22 cellular contexts compared by ENCODE assay signal in the genomic region with DNA sequence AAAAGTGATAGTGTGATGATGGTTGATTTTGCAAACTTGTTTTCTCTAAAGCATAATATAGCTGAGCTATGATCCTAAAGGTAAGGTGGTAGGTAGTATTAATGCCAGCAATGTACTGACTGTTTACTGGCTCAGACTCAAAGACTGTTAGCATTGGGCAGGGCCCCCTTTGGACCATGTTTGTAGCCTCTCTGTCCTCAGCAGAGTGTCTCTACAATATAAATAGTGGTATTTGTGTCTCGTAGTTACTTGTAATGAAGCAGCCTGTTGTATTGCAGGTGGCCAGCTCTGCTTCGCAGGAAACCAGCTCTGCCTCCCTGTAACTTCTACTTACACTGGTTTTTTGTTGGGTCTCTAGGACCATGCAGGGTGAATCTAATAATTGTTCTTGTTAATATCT.
A peak's percentile ranks its signal among the peaks of the same experiment; 100 is the strongest.
DNase-seq lines count a peak whose midpoint lies in the region; ATAC-seq and TF ChIP-seq lines count a peak whose summit lies in the region.
"Had no signal": no experiment of that assay in that cellular context is flagged by ENCODE, and none has a peak within 500 bp of the region (broad histone marks: within the 10 kb centered on the region; RNA-seq: fewer than 3 reads in every experiment).

No MANE protein-coding gene starts in this region.

- H3K4me2 ChIP-seq in mammary epithelial cell (ENCODE audit: insufficient read depth, low read depth, low read length): no peak overlapping the region
- H3K4me2 ChIP-seq: PC-9 had no signal

- CTCF ChIA-PET in activated CD8-positive, alpha-beta T cell treated with anti-CD3 and anti-CD28 coated beads, Interleukin-2, amount 10 ng/mL, durations not matched to agents 7 days and 5 days (lab: Charles Lee): no interaction called here
- CTCF ChIA-PET in activated CD8-positive, alpha-beta T cell treated with anti-CD3 and anti-CD28 coated beads for 36 hours (lab: Charles Lee): no interaction called here
- CTCF ChIA-PET in mammary epithelial cell (lab: Charles Lee; ENCODE audit: low non-redundant PET): no interaction called here

- H3K36me3 ChIP-seq in gastrocnemius medialis (no peaks in the 10 kb centered on the region), mammary epithelial cell (ENCODE audit: insufficient read depth, low read length) (no peaks in the 10 kb centered on the region)

- no peak for TF ChIP-seq POLR2A in gastrocnemius medialis (IDR thresholded peaks at IDR 0.05)

- peak; percentile 16 for DNase-seq in activated CD8-positive, alpha-beta T cell treated with anti-CD3 and anti-CD28 coated beads, Interleukin-2, amount 10 ng/mL, durations not matched to agents 7 days and 5 days
- no peak for DNase-seq in activated CD8-positive, alpha-beta T cell treated with anti-CD3 and anti-CD28 coated beads for 36 hours
- no peak for DNase-seq in T-helper 17 cell
- DNase-seq in nephron progenitor cell: no peak
- no peak for DNase-seq in gastrocnemius medialis
- DNase-seq in pons (ENCODE audit: low spot score): no peak
- DNase-seq in mammary epithelial cell: no peak
- DNase-seq: 8988T, DMS153, DND-41, NCI-H1092, NCI-H1417 treated with DMSO at 0.1 percent for 48 hours, NCI-H1694 treated with DMSO at 0.1 percent for 48 hours, NCI-H2081, NCI-H2227 treated with DMSO at 0.1 percent for 48 hours, NCI-H526 treated with DMSO at 0.1 percent for 48 hours, PC-9, SHP77 had no signal

- H3K27me3 ChIP-seq in gastrocnemius medialis (no peaks in the 10 kb centered on the region), mammary epithelial cell (ENCODE audit: insufficient read depth, low read length) (no peaks in the 10 kb centered on the region)

- peaks cover 56 to 64% of the 10 kb centered on the region in 2 donors for H3K4me1 ChIP-seq in gastrocnemius medialis
- no peaks in the 10 kb centered on the region for H3K4me1 ChIP-seq in mammary epithelial cell (ENCODE audit: insufficient read depth, low read length)

- TF ChIP-seq CTCF in activated CD8-positive, alpha-beta T cell treated with anti-CD3 and anti-CD28 coated beads for 36 hours (IDR thresholded peaks at IDR 0.05): no peak
- TF ChIP-seq CTCF in nephron progenitor cell (IDR thresholded peaks at IDR 0.05) (no peak), gastrocnemius medialis (IDR thresholded peaks at IDR 0.05 in 4 of 5, conservative IDR thresholded peaks at IDR 0.05 in 1 of 5) (no peak), mammary epithelial cell (conservative IDR thresholded peaks at IDR 0.05 in 1 of 2, IDR thresholded peaks at IDR 0.05 in 1 of 2; ENCODE audit: extremely low read depth in 1 of 2, insufficient read depth in 1 of 2, low read depth in 1 of 2, low read length in 2 of 2) (no peak)

- H2AFZ ChIP-seq in mammary epithelial cell (ENCODE audit: low read depth, low read length): no peak overlapping the region
- H2AFZ ChIP-seq: PC-9 had no signal

- peaks cover 32% of the 10 kb centered on the region for H3K27me3 Mint-ChIP-seq in activated CD8-positive, alpha-beta T cell treated with anti-CD3 and anti-CD28 coated beads, Interleukin-2, amount 10 ng/mL, durations not matched to agents 7 days and 5 days (ENCODE audit: low read depth)
- H3K27me3 Mint-ChIP-seq in activated CD8-positive, alpha-beta T cell treated with anti-CD3 and anti-CD28 coated beads for 36 hours: peaks cover 1% of the 10 kb centered on the region
- H3K27me3 Mint-ChIP-seq in T-helper 17 cell (no peaks in the 10 kb centered on the region), nephron progenitor cell (ENCODE audit: low read depth, poor library complexity) (no peaks in the 10 kb centered on the region)

- peaks cover 91% of the 10 kb centered on the region for H3K79me2 ChIP-seq in mammary epithelial cell (ENCODE audit: insufficient read depth, low read length)

- no peak for ATAC-seq in activated CD8-positive, alpha-beta T cell treated with anti-CD3 and anti-CD28 coated beads, Interleukin-2, amount 10 ng/mL, durations not matched to agents 7 days and 5 days
- ATAC-seq in activated CD8-positive, alpha-beta T cell treated with anti-CD3 and anti-CD28 coated beads for 36 hours: no peak
- ATAC-seq in T-helper 17 cell (no peak), gastrocnemius medialis (no peak)
- ATAC-seq: HCT116 had no signal

- POLR2A ChIA-PET in activated CD8-positive, alpha-beta T cell treated with anti-CD3 and anti-CD28 coated beads, Interleukin-2, amount 10 ng/mL, durations not matched to agents 7 days and 5 days (lab: Charles Lee): interaction anchor here (1.2 kb wide), 1 partner anchor 72 kb away, joined by 3 read pairs; no protein-coding TSS in a partner anchor
- POLR2A ChIA-PET in activated CD8-positive, alpha-beta T cell treated with anti-CD3 and anti-CD28 coated beads for 36 hours (lab: Charles Lee): no interaction called here

- H3K4me3 ChIP-seq in gastrocnemius medialis (no peak overlapping the region), mammary epithelial cell (replicated peaks in 1 of 3; ENCODE audit: insufficient read depth in 1 of 3, low read depth in 2 of 3, low read length in 3 of 3) (no peak overlapping the region)
- H3K4me3 ChIP-seq: PC-9 had no signal

- H3K4me1 Mint-ChIP-seq in activated CD8-positive, alpha-beta T cell treated with anti-CD3 and anti-CD28 coated beads, Interleukin-2, amount 10 ng/mL, durations not matched to agents 7 days and 5 days (ENCODE audit: low read depth): peaks cover 33% of the 10 kb centered on the region
- peaks cover 26% of the 10 kb centered on the region for H3K4me1 Mint-ChIP-seq in activated CD8-positive, alpha-beta T cell treated with anti-CD3 and anti-CD28 coated beads for 36 hours (ENCODE audit: low read depth)
- peaks cover 34% of the 10 kb centered on the region for H3K4me1 Mint-ChIP-seq in T-helper 17 cell
- H3K4me1 Mint-ChIP-seq in nephron progenitor cell: peaks cover 52% of the 10 kb centered on the region

- no peaks in the 10 kb centered on the region for H4K20me1 ChIP-seq in mammary epithelial cell (ENCODE audit: insufficient read depth, low read length)

- WGBS in mammary epithelial cell (ENCODE audit: low coverage, missing lambda C conversion rate): 96% methylated on average over 2 of the region's 2 CpGs

- no peaks in the 10 kb centered on the region for H3K9me3 ChIP-seq in T-helper 17 cell (ENCODE audit: control insufficient read depth, low read length, poor library complexity, severe bottlenecking)
- no peaks in the 10 kb centered on the region for H3K9me3 ChIP-seq in gastrocnemius medialis
- no peaks in the 10 kb centered on the region for H3K9me3 ChIP-seq in mammary epithelial cell (replicated peaks; ENCODE audit: insufficient read depth, low read length)

- H3K9ac ChIP-seq in mammary epithelial cell (ENCODE audit: insufficient read depth, low read length): no peak overlapping the region
- H3K9ac ChIP-seq: KMS-11 had no signal

- H3K9me3 Mint-ChIP-seq in activated CD8-positive, alpha-beta T cell treated with anti-CD3 and anti-CD28 coated beads, Interleukin-2, amount 10 ng/mL, durations not matched to agents 7 days and 5 days (ENCODE audit: insufficient read depth): no peaks in the 10 kb centered on the region
- H3K9me3 Mint-ChIP-seq in activated CD8-positive, alpha-beta T cell treated with anti-CD3 and anti-CD28 coated beads for 36 hours: no peaks in the 10 kb centered on the region
- H3K9me3 Mint-ChIP-seq in nephron progenitor cell: no peaks in the 10 kb centered on the region
- H3K9me3 Mint-ChIP-seq: IgD-negative memory B cell had no signal

- BruUV-seq in mammary epithelial cell (replicated peaks; lab: Mats Ljungman, UMichigan): no TSS peak

- intact Hi-C loops in activated CD8-positive, alpha-beta T cell treated with anti-CD3 and anti-CD28 coated beads for 36 hours (cut with micrococcal nuclease): loop anchor here (5.0 kb wide), 1 partner anchor 45 kb away; no protein-coding TSS in a partner anchor
- intact Hi-C loops in gastrocnemius medialis (cut with DNase I; ENCODE audit: low total_unique reads) (no loop called here), mammary epithelial cell (cut with micrococcal nuclease) (no loop called here)

- no peak overlapping the region for H3K4me3 Mint-ChIP-seq in activated CD8-positive, alpha-beta T cell treated with anti-CD3 and anti-CD28 coated beads, Interleukin-2, amount 10 ng/mL, durations not matched to agents 7 days and 5 days
- no peak overlapping the region for H3K4me3 Mint-ChIP-seq in activated CD8-positive, alpha-beta T cell treated with anti-CD3 and anti-CD28 coated beads for 36 hours
- no peak overlapping the region for H3K4me3 Mint-ChIP-seq in T-helper 17 cell
- no peak overlapping the region for H3K4me3 Mint-ChIP-seq in nephron progenitor cell
- H3K4me3 Mint-ChIP-seq: IgD-negative memory B cell had no signal

- no peak overlapping the region for H3K27ac Mint-ChIP-seq in activated CD8-positive, alpha-beta T cell treated with anti-CD3 and anti-CD28 coated beads, Interleukin-2, amount 10 ng/mL, durations not matched to agents 7 days and 5 days
- no peak overlapping the region for H3K27ac Mint-ChIP-seq in activated CD8-positive, alpha-beta T cell treated with anti-CD3 and anti-CD28 coated beads for 36 hours
- H3K27ac Mint-ChIP-seq in T-helper 17 cell (peak overlapping the region; percentile 98), nephron progenitor cell (peak overlapping the region; percentile 8)
- H3K27ac Mint-ChIP-seq: IgD-negative memory B cell had no signal

- dilution Hi-C loops in mammary epithelial cell (cut with HindIII; ENCODE audit: low sequenced_read_pairs): no loop called here

- in situ Hi-C loops in gastrocnemius medialis (cut with MboI; ENCODE audit: low sequenced_read_pairs in 4 of 4): no loop called here
- in situ Hi-C loops in mammary epithelial cell (cut with MboI; ENCODE audit: low sequenced_read_pairs in 2 of 2): no loop called here

- peak overlapping the region; percentile 36 to 69 (median 42) for H3K27ac ChIP-seq in gastrocnemius medialis
- H3K27ac ChIP-seq in mammary epithelial cell (ENCODE audit: insufficient read depth, low read depth, low read length): no peak overlapping the region
- H3K27ac ChIP-seq: HL-60, KMS-11, PC-9 had no signal

- peaks cover 2% of the 10 kb centered on the region for H3K36me3 Mint-ChIP-seq in activated CD8-positive, alpha-beta T cell treated with anti-CD3 and anti-CD28 coated beads, Interleukin-2, amount 10 ng/mL, durations not matched to agents 7 days and 5 days (ENCODE audit: low read depth)
- H3K36me3 Mint-ChIP-seq in activated CD8-positive, alpha-beta T cell treated with anti-CD3 and anti-CD28 coated beads for 36 hours (ENCODE audit: low read depth): no peaks in the 10 kb centered on the region
- H3K36me3 Mint-ChIP-seq in T-helper 17 cell (ENCODE audit: low read depth): peaks cover 2% of the 10 kb centered on the region
- peaks cover 25% of the 10 kb centered on the region for H3K36me3 Mint-ChIP-seq in nephron progenitor cell (ENCODE audit: low read depth)

Comparison
In these comparisons a context has a peak if more than half of its experiments do, and no peak if none do; other contexts are left out.
1. H3K27ac Mint-ChIP-seq: peak in T-helper 17 cell (single experiment) and nephron progenitor cell (single experiment); none in activated CD8-positive, alpha-beta T cell treated with anti-CD3 and anti-CD28 coated beads, Interleukin-2, amount 10 ng/mL, durations not matched to agents 7 days and 5 days (single experiment) and activated CD8-positive, alpha-beta T cell treated with anti-CD3 and anti-CD28 coated beads for 36 hours (single experiment).